21 cellular contexts compared by ENCODE assay signal in genomic region chr11:45652781-45653180, GRCh38. TPM values are rescaled to one million over a fixed set of nuclear protein-coding genes. Genes with fewer than 3 reads are reported as not detected.
DNase-seq lines count a peak whose midpoint lies in the region; ATAC-seq, FAIRE-seq and TF ChIP-seq lines count a peak whose summit lies in the region.
"Had no signal": no experiment of that assay in that cellular context is flagged by ENCODE, and none has a peak within 500 bp of the region (broad histone marks: within the 10 kb centered on the region; RNA-seq: fewer than 3 reads in every experiment).

No MANE protein-coding gene starts in this region.

- H4K20me1 ChIP-seq in HepG2 (ENCODE audit: insufficient read depth, low read length) (no peaks in the 10 kb centered on the region), smooth muscle cell (ENCODE audit: low read depth) (no peaks in the 10 kb centered on the region)

- intact Hi-C loops in colonic mucosa (cut with DNase I) (no loop called here), HepG2 (cut with micrococcal nuclease; ENCODE audit: unreplicated experiment) (no loop called here)

- no peak overlapping the region for H3K4me3 ChIP-seq in colonic mucosa
- no peak overlapping the region for H3K4me3 ChIP-seq in HepG2 (replicated peaks in 1 of 3; ENCODE audit: insufficient read depth in 1 of 3, low read depth in 2 of 3, low read length in 3 of 3)
- no peak overlapping the region for H3K4me3 ChIP-seq in smooth muscle cell
- H3K4me3 ChIP-seq: ovary had no signal

- TF ChIP-seq EP300 in HepG2 (IDR thresholded peaks at IDR 0.05; ENCODE audit: low read depth in 2 of 2, low read length in 2 of 2) (no peak), HepG2 (CRISPR knock-in tag; IDR thresholded peaks at IDR 0.05; ENCODE audit: borderline replicate concordance) (no peak)

- no peak for FAIRE-seq in HepG2 (lab: Jason Lieb, UNC)
- FAIRE-seq: small intestine, urothelium cell line had no signal

- H3K9me3 ChIP-seq in colonic mucosa: no peaks in the 10 kb centered on the region
- H3K9me3 ChIP-seq in HepG2 (ENCODE audit: low read length): no peaks in the 10 kb centered on the region
- no peaks in the 10 kb centered on the region for H3K9me3 ChIP-seq in smooth muscle cell (replicated peaks; ENCODE audit: low read depth)
- H3K9me3 ChIP-seq: ovary had no signal

- H3K79me2 ChIP-seq in HepG2 (ENCODE audit: insufficient read depth, low read length): no peaks in the 10 kb centered on the region
- no peaks in the 10 kb centered on the region for H3K79me2 ChIP-seq in smooth muscle cell (ENCODE audit: low read depth)

- WGBS in HepG2 (ENCODE audit: low lambda C conversion rate): 5% methylated on average over 5 of the region's 6 CpGs
- WGBS in smooth muscle cell (ENCODE audit: low lambda C conversion rate): 75% methylated on average over 6 of the region's 6 CpGs

- TF ChIP-seq POLR2A in HepG2 (IDR thresholded peaks at IDR 0.05; ENCODE audit: insufficient read depth in 1 of 2, low read depth in 2 of 2, low read length in 2 of 2): no peak

- in situ Hi-C loops in HepG2 (cut with HindIII; ENCODE audit: extremely low pct_ligation_motif_present, low pct_unique_long_range_greater_than_20kb): loop anchor here (5.0 kb wide), 1 partner anchor 280 kb away; no protein-coding TSS in a partner anchor

- H3K4me1 ChIP-seq in colonic mucosa (no peaks in the 10 kb centered on the region), HepG2 (ENCODE audit: insufficient read depth, low read length) (no peaks in the 10 kb centered on the region), smooth muscle cell (ENCODE audit: low read depth) (peaks cover 7% of the 10 kb centered on the region)

- H3K36me3 ChIP-seq in colonic mucosa (no peaks in the 10 kb centered on the region), HepG2 (replicated peaks in 1 of 2; ENCODE audit: control insufficient read depth in 1 of 2, insufficient read depth in 2 of 2, low read length in 2 of 2) (no peaks in the 10 kb centered on the region), smooth muscle cell (ENCODE audit: low read depth) (no peaks in the 10 kb centered on the region)
- H3K36me3 ChIP-seq: ovary had no signal

- no peak overlapping the region for H2AFZ ChIP-seq in HepG2 (ENCODE audit: low read length)
- H2AFZ ChIP-seq in smooth muscle cell (ENCODE audit: low read depth): no peak overlapping the region

- ATAC-seq in HepG2 (no peak), HG03520 (IDR thresholded peaks at IDR 0.05; ENCODE audit: unreplicated experiment) (no peak)
- ATAC-seq: activated T-cell treated with anti-CD3 and anti-CD28 coated beads, Interleukin-2, amount 50 U/mL, for 4 hours had no signal

- no peaks in the 10 kb centered on the region for H3K27me3 ChIP-seq in colonic mucosa
- peaks cover 4 to 47% of the 10 kb centered on the region in 2 experiments; a peak in 4 of 5 replicates for H3K27me3 ChIP-seq in HepG2 (ENCODE audit: control insufficient read depth in 1 of 2, insufficient read depth in 2 of 2, low read length in 2 of 2)
- H3K27me3 ChIP-seq in smooth muscle cell (ENCODE audit: low read depth): no peaks in the 10 kb centered on the region
- H3K27me3 ChIP-seq: ovary had no signal

- H3K4me2 ChIP-seq in HepG2 (ENCODE audit: low read depth, low read length): no peak overlapping the region
- H3K4me2 ChIP-seq in smooth muscle cell: no peak overlapping the region

- H3F3A ChIP-seq in smooth muscle cell (ENCODE audit: low read depth): no peaks in the 10 kb centered on the region

- no TSS peak for BruUV-seq in HepG2 (replicated peaks; lab: Mats Ljungman, UMichigan)

- CTCF ChIA-PET in HepG2 (lab: Yijun Ruan, JAX; ENCODE audit: low intra/inter-chr PET ratio, low total read pairs): no interaction called here

- no peak overlapping the region for H3K9ac ChIP-seq in colonic mucosa (ENCODE audit: low read depth in 2 of 2, low read length in 2 of 2)
- no peak overlapping the region for H3K9ac ChIP-seq in HepG2 (ENCODE audit: insufficient read depth, low read depth, low read length)
- no peak overlapping the region for H3K9ac ChIP-seq in smooth muscle cell (ENCODE audit: low read depth)

- H3K27ac ChIP-seq in colonic mucosa (no peak overlapping the region), HepG2 (ENCODE audit: extremely low read length, insufficient read depth, low read length) (no peak overlapping the region), smooth muscle cell (ENCODE audit: low read depth) (no peak overlapping the region)
- H3K27ac ChIP-seq: ovary had no signal

- TF ChIP-seq RAD21 in HepG2 (CRISPR knock-in tag; IDR thresholded peaks at IDR 0.05): no peak

- POLR2A ChIA-PET in HepG2 (lab: Yijun Ruan, JAX): no interaction called here

- TF ChIP-seq CTCF in colonic mucosa (IDR thresholded peaks at IDR 0.05) (no peak), HepG2 (CRISPR knock-in tag; IDR thresholded peaks at IDR 0.05) (no peak), smooth muscle cell (IDR thresholded peaks at IDR 0.05; ENCODE audit: borderline replicate concordance, insufficient read depth, poor library complexity, severe bottlenecking) (no peak)

- peak; percentile 74 for DNase-seq in AG08396 (ENCODE audit: low spot score)
- DNase-seq in HCEC 1CT: peak; percentile 55
- peak; percentile 7 for DNase-seq in colonic mucosa
- no peak for DNase-seq in HepG2 (ENCODE audit: low spot score)
- DNase-seq in NCI-H1105 treated with DMSO at 0.1 percent for 48 hours (lab: John Stamatoyannopoulos, UW): no peak
- no peak for DNase-seq in activated CD4-positive, alpha-beta T cell treated with anti-CD3 and anti-CD28 coated beads for 48 hours
- DNase-seq in smooth muscle cell (lab: John Stamatoyannopoulos, UW; ENCODE audit: unreplicated experiment): no peak
- DNase-seq: activated CD4-positive, alpha-beta T cell treated with anti-CD3 and anti-CD28 coated beads, Interleukin-2, amount 10 ng/mL, durations not matched to agents 24 days and 14 days; activated naive CD8-positive, alpha-beta T cell treated with anti-CD3 and anti-CD28 coated beads, Interleukin-2, amount 10 ng/mL, durations not matched to agents 7 days and 5 days; activated T-cell treated with anti-CD3 and anti-CD28 coated beads, Interleukin-2, amount 50 U/mL, for 4 hours; DMS 273 treated with DMSO at 0.1 percent for 48 hours; erythroblast; hippocampal formation; NCI-H2029 treated with DMSO at 0.1 percent for 48 hours; NCI-H524; ovary; small intestine; stimulated activated naive CD4-positive, alpha-beta T cell treated with Interleukin-2 at 50 U/mL for 16 hours had no signal

TF ChIP-seq in HepG2, 621 proteins besides CTCF, POLR2A, EP300 and RAD21:
- TF ChIP-seq ZNF629 (CRISPR knock-in tag; conservative IDR thresholded peaks at IDR 0.05): 0 out of 2 replicates have a peak, but pooled peaks have one; percentile 8
- TF ChIP-seq, protein P1, sequence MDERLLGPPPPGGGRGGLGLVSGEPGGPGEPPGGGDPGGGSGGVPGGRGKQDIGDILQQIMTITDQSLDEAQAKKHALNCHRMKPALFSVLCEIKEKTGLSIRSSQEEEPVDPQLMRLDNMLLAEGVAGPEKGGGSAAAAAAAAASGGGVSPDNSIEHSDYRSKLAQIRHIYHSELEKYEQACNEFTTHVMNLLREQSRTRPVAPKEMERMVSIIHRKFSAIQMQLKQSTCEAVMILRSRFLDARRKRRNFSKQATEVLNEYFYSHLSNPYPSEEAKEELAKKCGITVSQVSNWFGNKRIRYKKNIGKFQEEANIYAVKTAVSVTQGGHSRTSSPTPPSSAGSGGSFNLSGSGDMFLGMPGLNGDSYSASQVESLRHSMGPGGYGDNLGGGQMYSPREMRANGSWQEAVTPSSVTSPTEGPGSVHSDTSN (CRISPR knock-in tag; IDR thresholded peaks at IDR 0.05): no peak

RNA-seq across cellular contexts. Expression of gene CHST1, which starts 12.6 kb away (rescaled TPM):
- total RNA-seq in colonic mucosa (under 1 TPM; 0.54 to 0.58 TPM), HepG2 (2016; rRNA removed; fragmentation: Illumina TruSeq; extraction: Trizol) (not detected in 2 replicates), smooth muscle cell (2.4 and 3.8 TPM in 2 replicates)
- total RNA-seq in HepG2 (2016; cell fraction: cytosol; rRNA removed; fragmentation: Illumina TruSeq; extraction: Trizol; ENCODE audit: low read depth): not detected in 2 replicates
- not detected in 2 replicates for total RNA-seq in HepG2 (2016; cell fraction: insoluble cytoplasmic fraction; rRNA removed; fragmentation: Illumina TruSeq; extraction: Trizol)
- not detected in 2 replicates for total RNA-seq in HepG2 (2016; cell fraction: membrane; rRNA removed; fragmentation: Illumina TruSeq; extraction: Trizol)
- total RNA-seq in HepG2 (2016; cell fraction: nucleus; rRNA removed; fragmentation: Illumina TruSeq; extraction: Trizol): not detected in 2 replicates
- polyA plus RNA-seq in HepG2 (2011; rRNA removed) (not detected in 2 replicates), smooth muscle cell (9.5 and 15.9 TPM in 2 replicates)
- not detected in 2 replicates for polyA plus RNA-seq in HepG2 (2011; cell fraction: cytosol; rRNA removed)
- polyA plus RNA-seq in HepG2 (2011; cell fraction: nucleus; rRNA removed): not detected in 2 replicates
- not detected in 2 replicates for polyA plus RNA-seq in HepG2 (2012)
- polyA plus RNA-seq in HepG2 (2016; cell fraction: cytosol; fragmentation: Illumina TruSeq; extraction: Trizol; ENCODE audit: low read depth): not detected in 2 replicates
- polyA plus RNA-seq in HepG2 (2016; cell fraction: insoluble cytoplasmic fraction; fragmentation: Illumina TruSeq; extraction: Trizol; ENCODE audit: low read depth): not detected in 2 replicates
- polyA plus RNA-seq in HepG2 (2016; cell fraction: membrane; fragmentation: Illumina TruSeq; extraction: Trizol; ENCODE audit: low read depth): not detected in 2 replicates
- not detected in 2 replicates for polyA plus RNA-seq in HepG2 (2016; cell fraction: nucleus; fragmentation: Illumina TruSeq; extraction: Trizol; ENCODE audit: insufficient read depth, low read depth)
- polyA minus RNA-seq in HepG2 (2011; rRNA and poly(A)+ RNA removed; ENCODE audit: low replicate concordance): not detected in 2 replicates
- not detected in 2 replicates for polyA minus RNA-seq in HepG2 (2011; cell fraction: cytosol; rRNA and poly(A)+ RNA removed)
- polyA minus RNA-seq in HepG2 (2011; cell fraction: nucleus; rRNA and poly(A)+ RNA removed): not detected in 2 replicates
- total RNA-seq: activated naive CD8-positive, alpha-beta T cell treated with anti-CD3 and anti-CD28 coated beads, Interleukin-2, amount 10 ng/mL, durations not matched to agents 7 days and 5 days; OCI-LY7 had no signal

Comparison
In these comparisons a context has a peak if more than half of its experiments do, and no peak if none do; other contexts are left out.
1. DNase-seq: peak in AG08396 (single experiment), HCEC 1CT (single experiment) and colonic mucosa (single experiment); none in HepG2 (single experiment), NCI-H1105 treated with DMSO at 0.1 percent for 48 hours (single experiment), activated CD4-positive, alpha-beta T cell treated with anti-CD3 and anti-CD28 coated beads for 48 hours (single experiment) and smooth muscle cell (single experiment).